Comparison of ENCODE assay signal across 9 cellular contexts in genomic region chr17:38584350-38584925, GRCh38. TPM values are rescaled to one million over a fixed set of nuclear protein-coding genes. Genes with fewer than 3 reads are reported as not detected.
DNase-seq lines count a peak whose midpoint lies in the region; ATAC-seq, FAIRE-seq and TF ChIP-seq lines count a peak whose summit lies in the region.
"Had no signal": no experiment of that assay in that cellular context is flagged by ENCODE, and none has a peak within 500 bp of the region (broad histone marks: within the 10 kb centered on the region; RNA-seq: fewer than 3 reads in every experiment).

No MANE protein-coding gene starts in this region.

- peak; percentile 93 for ATAC-seq in memory B cell (ENCODE audit: low read depth)
- peak; percentile 76 for ATAC-seq in stimulated activated effector memory CD8-positive, alpha-beta T cell treated with anti-CD3 and anti-CD28 coated beads, Interleukin-12 subunit alpha, Interleukin-12 subunit beta, amount 100 ng/mL, for 72 hours
- no peak for ATAC-seq in GM18520 (IDR thresholded peaks at IDR 0.05; ENCODE audit: unreplicated experiment)

- no peaks in the 10 kb centered on the region for H3K36me3 Mint-ChIP-seq in memory B cell
- peaks cover 5% of the 10 kb centered on the region for H3K36me3 Mint-ChIP-seq in stimulated activated effector memory CD8-positive, alpha-beta T cell treated with anti-CD3 and anti-CD28 coated beads, Interleukin-12 subunit alpha, Interleukin-12 subunit beta, amount 100 ng/mL, for 72 hours

- H3K4me3 Mint-ChIP-seq in memory B cell, result peak overlapping the region; percentile 39
- H3K4me3 Mint-ChIP-seq in stimulated activated effector memory CD8-positive, alpha-beta T cell treated with anti-CD3 and anti-CD28 coated beads, Interleukin-12 subunit alpha, Interleukin-12 subunit beta, amount 100 ng/mL, for 72 hours, result peak overlapping the region; percentile 15

- H3K4me3 ChIP-seq in dorsolateral prefrontal cortex, result peak overlapping the region in 9 of 59 donors; percentile 1 to 35 (median 9)

- no peak for FAIRE-seq in GM12891 (lab: Jason Lieb, UNC)

- TF ChIP-seq CTCF in dorsolateral prefrontal cortex (IDR thresholded peaks at IDR 0.05 in 54 of 56, conservative IDR thresholded peaks at IDR 0.05 in 2 of 56; ENCODE audit: low read depth in 1 of 56, partially characterized antibody in 56 of 56), result peak; percentile 82 to 98 (median 95)

- no peak overlapping the region for H3K27ac Mint-ChIP-seq in memory B cell
- H3K27ac Mint-ChIP-seq in stimulated activated effector memory CD8-positive, alpha-beta T cell treated with anti-CD3 and anti-CD28 coated beads, Interleukin-12 subunit alpha, Interleukin-12 subunit beta, amount 100 ng/mL, for 72 hours, result no peak overlapping the region

- H3K27me3 Mint-ChIP-seq in memory B cell, result peaks cover 39% of the 10 kb centered on the region

- intact Hi-C loops in dorsolateral prefrontal cortex (cut with DNase I), result loop anchor here (1.0 to 10.0 kb wide), 2 partner anchors 26 to 90 kb away; no protein-coding TSS in a partner anchor

- no peak for TF ChIP-seq POLR2A in GM12891 (IDR thresholded peaks at IDR 0.05; ENCODE audit: low read depth, low read length)

- peak overlapping the region in 36 of 59 donors; percentile 1 to 81 (median 54) for H3K27ac ChIP-seq in dorsolateral prefrontal cortex

- DNase-seq in A172 (ENCODE audit: low spot score), result peak; percentile 56
- DNase-seq in GM12891 (ENCODE audit: insufficient read length, low spot score), result peak; percentile 84
- DNase-seq in NCI-H460 (ENCODE audit: extremely low read depth, low read depth), result peak; percentile 66
- peak; percentile 23 to 45 for DNase-seq in activated CD4-positive, alpha-beta T cell treated with anti-CD3 and anti-CD28 coated beads, Interleukin-2, amount 50 U/mL, for 24 hours (ENCODE audit: low read depth in 1 of 2, low spot score in 1 of 2)
- peak in 4 of 10 donors; percentile 71 to 87 (median 78) for DNase-seq in dorsolateral prefrontal cortex
- peak; percentile 66 to 67 for DNase-seq in memory B cell (ENCODE audit: low spot score in 2 of 2)
- peak; percentile 61 to 72 for DNase-seq in stimulated activated effector memory CD8-positive, alpha-beta T cell treated with anti-CD3 and anti-CD28 coated beads, Interleukin-12 subunit alpha, Interleukin-12 subunit beta, amount 100 ng/mL, for 72 hours (ENCODE audit: low spot score in 2 of 2)

- H3K27me3 ChIP-seq in dorsolateral prefrontal cortex, result peaks cover 0 to 6% (median 0%) of the 10 kb centered on the region in 45 donors

- H3K4me1 Mint-ChIP-seq in memory B cell, result peaks cover 4% of the 10 kb centered on the region
- peaks cover 14% of the 10 kb centered on the region for H3K4me1 Mint-ChIP-seq in stimulated activated effector memory CD8-positive, alpha-beta T cell treated with anti-CD3 and anti-CD28 coated beads, Interleukin-12 subunit alpha, Interleukin-12 subunit beta, amount 100 ng/mL, for 72 hours

- H3K9me3 Mint-ChIP-seq in memory B cell, result no peaks in the 10 kb centered on the region
- no peaks in the 10 kb centered on the region for H3K9me3 Mint-ChIP-seq in stimulated activated effector memory CD8-positive, alpha-beta T cell treated with anti-CD3 and anti-CD28 coated beads, Interleukin-12 subunit alpha, Interleukin-12 subunit beta, amount 100 ng/mL, for 72 hours

TF ChIP-seq in GM12891, 5 proteins besides CTCF, POLR2A, EP300 and RAD21:
- no peak for TF ChIP-seq POU2F2 (IDR thresholded peaks at IDR 0.05; ENCODE audit: low read depth, low read length)
- TF ChIP-seq TAF1 (IDR thresholded peaks at IDR 0.05; ENCODE audit: low read depth, low read length), result no peak
- no peak for TF ChIP-seq PAX5 (IDR thresholded peaks at IDR 0.05; ENCODE audit: insufficient read depth, low read length, severe bottlenecking)
- no peak for TF ChIP-seq POLR2AphosphoS5 (IDR thresholded peaks at IDR 0.05; ENCODE audit: low read depth, low read length)
- no peak for TF ChIP-seq SPI1 (IDR thresholded peaks at IDR 0.05; ENCODE audit: low read depth, low read length)
TF ChIP-seq in GM12891: peak in this region for 0.

RNA-seq across cellular contexts. Expression of gene SRCIN1, which starts 21.3 kb away (rescaled TPM):
- total RNA-seq in A172 (2014; rRNA removed; shearing (Covaris generic)), result 0.19 and 0.26 TPM in 2 replicates
- polyA plus RNA-seq in GM12891 (2012; ENCODE audit: low read depth, missing spikeins), result 0.24 TPM
- 2.8 and 3.0 TPM in 2 replicates for total RNA-seq in NCI-H460 (2014; rRNA removed; shearing (Covaris generic))
- 2.3 and 2.8 TPM in 2 replicates for polyA plus RNA-seq in NCI-H460 (2014; cell fraction: nucleus; rRNA removed)
- 100 to 1,000 TPM in 111 of 120 experiments, 10 to 100 TPM in 9; 80.9 to 338 (median 151) TPM for total RNA-seq in dorsolateral prefrontal cortex
- total RNA-seq: mononuclear cell had no signal

Comparison
In these comparisons a context has a peak if more than half of its experiments do, and no peak if none do; other contexts are left out.
1. RNA of gene SRCIN1, which starts 21.3 kb away (total RNA-seq): 80.9 to 338 TPM in dorsolateral prefrontal cortex; 2.8 to 3.0 TPM in NCI-H460 and 0.19 to 0.26 TPM in A172; every median in the first group is over 10 times any median in the second.